ENCODE assay signal across 15 cellular contexts in the genomic region with DNA sequence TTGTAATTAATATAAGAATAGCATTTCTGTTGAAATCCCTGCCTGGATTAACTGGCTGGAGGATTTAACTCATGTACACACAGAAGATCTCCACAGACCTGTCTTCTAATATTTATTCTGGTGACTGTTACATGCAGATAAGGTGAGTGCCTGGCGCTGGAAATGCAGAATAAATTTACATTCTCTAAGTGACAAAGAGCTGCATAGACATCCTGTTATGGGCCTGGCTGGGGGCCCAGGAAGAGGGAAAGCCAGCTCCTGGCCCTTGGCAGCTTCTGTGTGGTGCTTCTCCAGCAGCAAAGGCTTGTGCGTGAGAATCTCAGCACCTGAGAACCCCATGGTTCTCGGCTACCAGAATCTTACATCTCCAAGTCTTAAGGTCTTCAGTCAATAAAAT.
DNase-seq lines count a peak whose midpoint lies in the region; ATAC-seq and TF ChIP-seq lines count a peak whose summit lies in the region.
"Had no signal": no experiment of that assay in that cellular context is flagged by ENCODE, and none has a peak within 500 bp of the region (broad histone marks: within the 10 kb centered on the region; RNA-seq: fewer than 3 reads in every experiment).

No MANE protein-coding gene starts in this region.

- H3K4me1 ChIP-seq in right cardiac atrium (ENCODE audit: control insufficient read depth, insufficient read depth, low read length), result no peaks in the 10 kb centered on the region
- H3K4me1 ChIP-seq in CD8-positive, alpha-beta memory T cell (ENCODE audit: insufficient read depth, low read length), result no peaks in the 10 kb centered on the region

- no peak for TF ChIP-seq CTCF in fibroblast of pulmonary artery (IDR thresholded peaks at IDR 0.05; ENCODE audit: low read length, missing control alignments)
- no peak for TF ChIP-seq CTCF in type B pancreatic cell (conservative IDR thresholded peaks at IDR 0.05)

- intact Hi-C loops in Right ventricle myocardium superior (cut with DNase I) (no loop called here), right cardiac atrium (cut with DNase I) (no loop called here)

- peaks cover 21% of the 10 kb centered on the region for H3K27me3 Mint-ChIP-seq in type B pancreatic cell
- H3K27me3 Mint-ChIP-seq in CD8-positive, alpha-beta memory T cell, result peaks cover 14 to 30% of the 10 kb centered on the region in 2 donors
- peaks cover 53% of the 10 kb centered on the region for H3K27me3 Mint-ChIP-seq in T-helper 17 cell
- H3K27me3 Mint-ChIP-seq: activated CD4-positive, alpha-beta T cell treated with anti-CD3 and anti-CD28 coated beads, Interleukin-2, amount 10 ng/mL, durations not matched to agents 7 days and 5 days had no signal

- POLR2A ChIA-PET in CD8-positive, alpha-beta memory T cell (lab: Charles Lee), result no interaction called here

- H3K9me3 Mint-ChIP-seq in type B pancreatic cell, result no peaks in the 10 kb centered on the region
- H3K9me3 Mint-ChIP-seq in CD8-positive, alpha-beta memory T cell, result no peaks in the 10 kb centered on the region
- H3K9me3 Mint-ChIP-seq: activated CD4-positive, alpha-beta T cell treated with anti-CD3 and anti-CD28 coated beads, Interleukin-2, amount 10 ng/mL, durations not matched to agents 7 days and 5 days; activated naive CD4-positive, alpha-beta T cell treated with anti-CD3 and anti-CD28 coated beads, Interleukin-2, amount 50 U/mL, for 24 hours had no signal

- DNase-seq in Right ventricle myocardium superior (no peak), right cardiac atrium (no peak), NCI-H526 treated with DMSO at 0.1 percent for 48 hours (lab: John Stamatoyannopoulos, UW) (peak; percentile 90), fibroblast of pulmonary artery (ENCODE audit: low read depth) (peak; percentile 34), type B pancreatic cell (ENCODE audit: extremely low spot score, unreplicated experiment) (peak; percentile 53), LoVo (ENCODE audit: low spot score) (no peak), T-helper 17 cell (no peak)
- no peak for DNase-seq in CD8-positive, alpha-beta memory T cell
- DNase-seq: activated CD4-positive, alpha-beta T cell treated with anti-CD3 and anti-CD28 coated beads, Interleukin-2, amount 10 ng/mL, durations not matched to agents 7 days and 5 days; glutamatergic neuron; NCI-H510A treated with DMSO at 0.1 percent for 48 hours had no signal

- CTCF ChIA-PET in CD8-positive, alpha-beta memory T cell (lab: Charles Lee), result no interaction called here

- no peaks in the 10 kb centered on the region for H3K36me3 ChIP-seq in CD8-positive, alpha-beta memory T cell (ENCODE audit: insufficient read depth, low read length)
- H3K36me3 ChIP-seq: thoracic aorta had no signal

- no peak overlapping the region for H3K27ac Mint-ChIP-seq in type B pancreatic cell
- H3K27ac Mint-ChIP-seq in CD8-positive, alpha-beta memory T cell, result no peak overlapping the region
- H3K27ac Mint-ChIP-seq in T-helper 17 cell, result no peak overlapping the region
- H3K27ac Mint-ChIP-seq: activated CD4-positive, alpha-beta T cell treated with anti-CD3 and anti-CD28 coated beads, Interleukin-2, amount 10 ng/mL, durations not matched to agents 7 days and 5 days; activated naive CD4-positive, alpha-beta T cell treated with anti-CD3 and anti-CD28 coated beads, Interleukin-2, amount 50 U/mL, for 24 hours; progenitor cell of endocrine pancreas had no signal

- H3K9me3 ChIP-seq in right cardiac atrium (ENCODE audit: control insufficient read depth, low read length) (no peaks in the 10 kb centered on the region), T-helper 17 cell (ENCODE audit: control insufficient read depth, low read length, poor library complexity, severe bottlenecking) (no peaks in the 10 kb centered on the region)
- H3K9me3 ChIP-seq in CD8-positive, alpha-beta memory T cell (ENCODE audit: low read length), result no peaks in the 10 kb centered on the region
- H3K9me3 ChIP-seq: thoracic aorta had no signal

- H3K36me3 Mint-ChIP-seq in type B pancreatic cell (no peaks in the 10 kb centered on the region), T-helper 17 cell (ENCODE audit: low read depth) (no peaks in the 10 kb centered on the region)
- no peaks in the 10 kb centered on the region for H3K36me3 Mint-ChIP-seq in CD8-positive, alpha-beta memory T cell
- H3K36me3 Mint-ChIP-seq: activated naive CD4-positive, alpha-beta T cell treated with anti-CD3 and anti-CD28 coated beads, Interleukin-2, amount 50 U/mL, for 24 hours had no signal

- no peak overlapping the region for H3K27ac ChIP-seq in right cardiac atrium (ENCODE audit: low read length)
- no peak overlapping the region for H3K27ac ChIP-seq in CD8-positive, alpha-beta memory T cell (ENCODE audit: low read depth, low read length)
- H3K27ac ChIP-seq: thoracic aorta had no signal

- H3K4me1 Mint-ChIP-seq in type B pancreatic cell (ENCODE audit: unreplicated experiment) (peaks cover 33% of the 10 kb centered on the region), T-helper 17 cell (no peaks in the 10 kb centered on the region)
- no peaks in the 10 kb centered on the region for H3K4me1 Mint-ChIP-seq in CD8-positive, alpha-beta memory T cell
- H3K4me1 Mint-ChIP-seq: activated CD4-positive, alpha-beta T cell treated with anti-CD3 and anti-CD28 coated beads, Interleukin-2, amount 10 ng/mL, durations not matched to agents 7 days and 5 days; activated naive CD4-positive, alpha-beta T cell treated with anti-CD3 and anti-CD28 coated beads, Interleukin-2, amount 50 U/mL, for 24 hours had no signal

- WGBS in right cardiac atrium, result 15% methylated on average over 3 of the region's 3 CpGs

- peak; percentile 61 for ATAC-seq in Right ventricle myocardium superior (ENCODE audit: poor library complexity)
- no peak for ATAC-seq in right cardiac atrium
- ATAC-seq in T-helper 17 cell, result no peak

- no peak overlapping the region for H3K4me3 ChIP-seq in right cardiac atrium (ENCODE audit: low read length)
- no peak overlapping the region for H3K4me3 ChIP-seq in fibroblast of pulmonary artery (replicated peaks; ENCODE audit: low read depth, low read length)
- H3K4me3 ChIP-seq in CD8-positive, alpha-beta memory T cell (ENCODE audit: low read length), result no peak overlapping the region
- H3K4me3 ChIP-seq: K562, thoracic aorta had no signal

- no peaks in the 10 kb centered on the region for H3K27me3 ChIP-seq in right cardiac atrium (ENCODE audit: control insufficient read depth, insufficient read depth)
- H3K27me3 ChIP-seq in CD8-positive, alpha-beta memory T cell (ENCODE audit: insufficient read depth, low read length, poor library complexity, severe bottlenecking), result no peaks in the 10 kb centered on the region

- H3K4me3 Mint-ChIP-seq in type B pancreatic cell (no peak overlapping the region), T-helper 17 cell (no peak overlapping the region)
- no peak overlapping the region for H3K4me3 Mint-ChIP-seq in CD8-positive, alpha-beta memory T cell
- H3K4me3 Mint-ChIP-seq: activated CD4-positive, alpha-beta T cell treated with anti-CD3 and anti-CD28 coated beads, Interleukin-2, amount 10 ng/mL, durations not matched to agents 7 days and 5 days; activated naive CD4-positive, alpha-beta T cell treated with anti-CD3 and anti-CD28 coated beads, Interleukin-2, amount 50 U/mL, for 24 hours had no signal

Comparison
In these comparisons a context has a peak if more than half of its experiments do, and no peak if none do; other contexts are left out.
1. DNase-seq: peak in NCI-H526 treated with DMSO at 0.1 percent for 48 hours (single experiment), fibroblast of pulmonary artery (single experiment) and type B pancreatic cell (single experiment); none in Right ventricle myocardium superior (single experiment), right cardiac atrium (0 of 3), CD8-positive, alpha-beta memory T cell (0 of 5), LoVo (single experiment) and T-helper 17 cell (0 of 3).